In the genomic region with DNA sequence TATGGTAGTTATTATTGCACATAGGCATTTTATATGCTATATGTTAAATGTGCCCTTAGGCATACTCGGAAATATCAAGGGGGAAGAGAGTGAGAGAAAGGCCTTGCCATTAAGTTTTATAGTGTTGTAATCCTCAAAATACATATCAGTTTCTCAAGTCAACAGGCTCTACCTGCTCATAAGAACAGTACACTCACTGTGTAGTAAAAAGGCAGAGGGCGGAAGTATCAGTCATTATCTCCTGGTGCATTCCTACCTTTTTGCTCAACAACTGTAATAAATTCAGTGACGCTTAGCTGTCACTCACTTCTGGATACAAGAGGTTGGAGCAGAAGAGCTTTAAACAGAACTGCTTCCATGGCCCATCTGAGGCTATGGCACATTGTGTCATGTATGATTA, we compare ENCODE assay signal across 1 cellular context.
TF ChIP-seq lines count a peak whose summit lies in the region.

No MANE protein-coding gene starts in this region.

TF ChIP-seq in K562, 482 proteins besides CTCF, POLR2A, EP300 and RAD21 (continues in another document):
- TF ChIP-seq TEAD4 (IDR thresholded peaks at IDR 0.05; ENCODE audit: low read length), result peak; percentile 54
- TF ChIP-seq TEAD4 (CRISPR knock-in tag; IDR thresholded peaks at IDR 0.05; ENCODE audit: borderline replicate concordance), result no peak
- TF ChIP-seq, protein P1, sequence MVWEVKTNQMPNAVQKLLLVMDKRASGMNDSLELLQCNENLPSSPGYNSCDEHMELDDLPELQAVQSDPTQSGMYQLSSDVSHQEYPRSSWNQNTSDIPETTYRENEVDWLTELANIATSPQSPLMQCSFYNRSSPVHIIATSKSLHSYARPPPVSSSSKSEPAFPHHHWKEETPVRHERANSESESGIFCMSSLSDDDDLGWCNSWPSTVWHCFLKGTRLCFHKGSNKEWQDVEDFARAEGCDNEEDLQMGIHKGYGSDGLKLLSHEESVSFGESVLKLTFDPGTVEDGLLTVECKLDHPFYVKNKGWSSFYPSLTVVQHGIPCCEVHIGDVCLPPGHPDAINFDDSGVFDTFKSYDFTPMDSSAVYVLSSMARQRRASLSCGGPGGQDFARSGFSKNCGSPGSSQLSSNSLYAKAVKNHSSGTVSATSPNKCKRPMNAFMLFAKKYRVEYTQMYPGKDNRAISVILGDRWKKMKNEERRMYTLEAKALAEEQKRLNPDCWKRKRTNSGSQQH (CRISPR knock-in tag; IDR thresholded peaks at IDR 0.05), result no peak
- TF ChIP-seq NCOR1 (IDR thresholded peaks at IDR 0.05), result 0 out of 2 replicates have a peak, but pooled peaks have one; percentile 18
- TF ChIP-seq CREB1 (IDR thresholded peaks at IDR 0.05), result no peak
- no peak for TF ChIP-seq CREB1 (CRISPR knock-in tag; IDR thresholded peaks at IDR 0.05)
- TF ChIP-seq ZEB2 (IDR thresholded peaks at IDR 0.05), result 0 out of 2 replicates have a peak, but pooled peaks have one; percentile 46
- TF ChIP-seq, protein P2, sequence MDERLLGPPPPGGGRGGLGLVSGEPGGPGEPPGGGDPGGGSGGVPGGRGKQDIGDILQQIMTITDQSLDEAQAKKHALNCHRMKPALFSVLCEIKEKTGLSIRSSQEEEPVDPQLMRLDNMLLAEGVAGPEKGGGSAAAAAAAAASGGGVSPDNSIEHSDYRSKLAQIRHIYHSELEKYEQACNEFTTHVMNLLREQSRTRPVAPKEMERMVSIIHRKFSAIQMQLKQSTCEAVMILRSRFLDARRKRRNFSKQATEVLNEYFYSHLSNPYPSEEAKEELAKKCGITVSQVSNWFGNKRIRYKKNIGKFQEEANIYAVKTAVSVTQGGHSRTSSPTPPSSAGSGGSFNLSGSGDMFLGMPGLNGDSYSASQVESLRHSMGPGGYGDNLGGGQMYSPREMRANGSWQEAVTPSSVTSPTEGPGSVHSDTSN (CRISPR knock-in tag; IDR thresholded peaks at IDR 0.05; ENCODE audit: low read depth), result peak; percentile 32; the same call in 1 of the 2 replicates
- TF ChIP-seq, protein P2 (tag; conservative IDR thresholded peaks at IDR 0.05; ENCODE audit: low read depth), result peak; percentile 76
- 0 out of 2 replicates have a peak, but pooled peaks have one; percentile 22 for TF ChIP-seq DPF2 (IDR thresholded peaks at IDR 0.05)
- TF ChIP-seq SPI1 (IDR thresholded peaks at IDR 0.05; ENCODE audit: borderline replicate concordance, low read depth, low read length), result no peak
- TF ChIP-seq HMGN3 (IDR thresholded peaks at IDR 0.05; ENCODE audit: borderline replicate concordance, extremely low read depth, insufficient read length, low read depth, low read length), result no peak
- TF ChIP-seq FOXP1 (CRISPR knock-in tag; IDR thresholded peaks at IDR 0.05), result no peak
- TF ChIP-seq MECOM (CRISPR knock-in tag; IDR thresholded peaks at IDR 0.05), result no peak
- TF ChIP-seq, protein P3, sequence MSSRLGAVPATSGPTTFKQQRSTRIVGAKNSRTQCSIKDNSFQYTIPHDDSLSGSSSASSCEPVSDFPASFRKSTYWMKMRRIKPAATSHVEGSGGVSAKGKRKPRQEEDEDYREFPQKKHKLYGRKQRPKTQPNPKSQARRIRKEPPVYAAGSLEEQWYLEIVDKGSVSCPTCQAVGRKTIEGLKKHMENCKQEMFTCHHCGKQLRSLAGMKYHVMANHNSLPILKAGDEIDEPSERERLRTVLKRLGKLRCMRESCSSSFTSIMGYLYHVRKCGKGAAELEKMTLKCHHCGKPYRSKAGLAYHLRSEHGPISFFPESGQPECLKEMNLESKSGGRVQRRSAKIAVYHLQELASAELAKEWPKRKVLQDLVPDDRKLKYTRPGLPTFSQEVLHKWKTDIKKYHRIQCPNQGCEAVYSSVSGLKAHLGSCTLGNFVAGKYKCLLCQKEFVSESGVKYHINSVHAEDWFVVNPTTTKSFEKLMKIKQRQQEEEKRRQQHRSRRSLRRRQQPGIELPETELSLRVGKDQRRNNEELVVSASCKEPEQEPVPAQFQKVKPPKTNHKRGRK (tag; IDR thresholded peaks at IDR 0.05), result no peak
- TF ChIP-seq SLC30A9 (CRISPR knock-in tag; IDR thresholded peaks at IDR 0.05), result no peak
- no peak for TF ChIP-seq PTBP1 (IDR thresholded peaks at IDR 0.05; ENCODE audit: low read depth, low read length)
- no peak for TF ChIP-seq SRSF3 (IDR thresholded peaks at IDR 0.05; ENCODE audit: insufficient read depth, low read length)
- TF ChIP-seq, protein P4, sequence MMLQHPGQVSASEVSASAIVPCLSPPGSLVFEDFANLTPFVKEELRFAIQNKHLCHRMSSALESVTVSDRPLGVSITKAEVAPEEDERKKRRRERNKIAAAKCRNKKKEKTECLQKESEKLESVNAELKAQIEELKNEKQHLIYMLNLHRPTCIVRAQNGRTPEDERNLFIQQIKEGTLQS (IDR thresholded peaks at IDR 0.05), result no peak; the same call in 1 of the 2 replicates
- TF ChIP-seq, protein P4 (CRISPR knock-in tag; conservative IDR thresholded peaks at IDR 0.05), result no peak
- TF ChIP-seq, protein P5, sequence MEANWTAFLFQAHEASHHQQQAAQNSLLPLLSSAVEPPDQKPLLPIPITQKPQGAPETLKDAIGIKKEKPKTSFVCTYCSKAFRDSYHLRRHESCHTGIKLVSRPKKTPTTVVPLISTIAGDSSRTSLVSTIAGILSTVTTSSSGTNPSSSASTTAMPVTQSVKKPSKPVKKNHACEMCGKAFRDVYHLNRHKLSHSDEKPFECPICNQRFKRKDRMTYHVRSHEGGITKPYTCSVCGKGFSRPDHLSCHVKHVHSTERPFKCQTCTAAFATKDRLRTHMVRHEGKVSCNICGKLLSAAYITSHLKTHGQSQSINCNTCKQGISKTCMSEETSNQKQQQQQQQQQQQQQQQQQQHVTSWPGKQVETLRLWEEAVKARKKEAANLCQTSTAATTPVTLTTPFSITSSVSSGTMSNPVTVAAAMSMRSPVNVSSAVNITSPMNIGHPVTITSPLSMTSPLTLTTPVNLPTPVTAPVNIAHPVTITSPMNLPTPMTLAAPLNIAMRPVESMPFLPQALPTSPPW (CRISPR knock-in tag; IDR thresholded peaks at IDR 0.05), result no peak
- TF ChIP-seq CBX3 (IDR thresholded peaks at IDR 0.05; ENCODE audit: borderline replicate concordance in 1 of 2, low read length in 2 of 2), result no peak
- peak; percentile 92 for TF ChIP-seq MEIS2 (IDR thresholded peaks at IDR 0.05; ENCODE audit: partially characterized antibody)
- 0 out of 2 replicates have a peak, but pooled peaks have one; percentile 19 for TF ChIP-seq CREM (IDR thresholded peaks at IDR 0.05; ENCODE audit: low read depth)
- TF ChIP-seq ZNF507 (tag; conservative IDR thresholded peaks at IDR 0.05), result no peak
- TF ChIP-seq RBM22 (IDR thresholded peaks at IDR 0.05; ENCODE audit: low read depth, low read length, poor library complexity, severe bottlenecking), result no peak
- TF ChIP-seq, protein P6, sequence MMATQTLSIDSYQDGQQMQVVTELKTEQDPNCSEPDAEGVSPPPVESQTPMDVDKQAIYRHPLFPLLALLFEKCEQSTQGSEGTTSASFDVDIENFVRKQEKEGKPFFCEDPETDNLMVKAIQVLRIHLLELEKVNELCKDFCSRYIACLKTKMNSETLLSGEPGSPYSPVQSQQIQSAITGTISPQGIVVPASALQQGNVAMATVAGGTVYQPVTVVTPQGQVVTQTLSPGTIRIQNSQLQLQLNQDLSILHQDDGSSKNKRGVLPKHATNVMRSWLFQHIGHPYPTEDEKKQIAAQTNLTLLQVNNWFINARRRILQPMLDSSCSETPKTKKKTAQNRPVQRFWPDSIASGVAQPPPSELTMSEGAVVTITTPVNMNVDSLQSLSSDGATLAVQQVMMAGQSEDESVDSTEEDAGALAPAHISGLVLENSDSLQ (IDR thresholded peaks at IDR 0.05), result peak; percentile 96
- TF ChIP-seq ESRRB (CRISPR knock-in tag; IDR thresholded peaks at IDR 0.05; ENCODE audit: borderline replicate concordance), result no peak
- TF ChIP-seq CTBP1 (IDR thresholded peaks at IDR 0.05; ENCODE audit: borderline replicate concordance), result no peak
- TF ChIP-seq C11orf30 (IDR thresholded peaks at IDR 0.05; ENCODE audit: low read depth), result no peak
- TF ChIP-seq SMARCA4 (IDR thresholded peaks at IDR 0.05), result no peak
- no peak for TF ChIP-seq ZNF668 (CRISPR knock-in tag; IDR thresholded peaks at IDR 0.05)
- no peak for TF ChIP-seq HDAC3 (IDR thresholded peaks at IDR 0.05; ENCODE audit: borderline replicate concordance, partially characterized antibody)
- TF ChIP-seq NFATC3 (IDR thresholded peaks at IDR 0.05), result no peak
- TF ChIP-seq EP400 (IDR thresholded peaks at IDR 0.05), result no peak
- TF ChIP-seq CBFA2T3 (IDR thresholded peaks at IDR 0.05), result peak; percentile 42; the same call in 1 of the 2 replicates
- 0 out of 2 replicates have a peak, but pooled peaks have one; percentile 29 for TF ChIP-seq TCF3 (CRISPR knock-in tag; IDR thresholded peaks at IDR 0.05)
- TF ChIP-seq CCAR2 (IDR thresholded peaks at IDR 0.05; ENCODE audit: low read depth, low read length), result no peak
- no peak for TF ChIP-seq TEAD1 (CRISPR knock-in tag; IDR thresholded peaks at IDR 0.05)
- TF ChIP-seq LEF1 (IDR thresholded peaks at IDR 0.05), result no peak
- TF ChIP-seq ETV1 (tag; conservative IDR thresholded peaks at IDR 0.05; ENCODE audit: low read depth), result 0 out of 2 replicates have a peak, but pooled peaks have one; percentile 9
- no peak for TF ChIP-seq SIRT6 (IDR thresholded peaks at IDR 0.05; ENCODE audit: low read depth, low read length)
- no peak for TF ChIP-seq TAF15 (IDR thresholded peaks at IDR 0.05; ENCODE audit: low read depth, low read length)
- TF ChIP-seq, protein P7, sequence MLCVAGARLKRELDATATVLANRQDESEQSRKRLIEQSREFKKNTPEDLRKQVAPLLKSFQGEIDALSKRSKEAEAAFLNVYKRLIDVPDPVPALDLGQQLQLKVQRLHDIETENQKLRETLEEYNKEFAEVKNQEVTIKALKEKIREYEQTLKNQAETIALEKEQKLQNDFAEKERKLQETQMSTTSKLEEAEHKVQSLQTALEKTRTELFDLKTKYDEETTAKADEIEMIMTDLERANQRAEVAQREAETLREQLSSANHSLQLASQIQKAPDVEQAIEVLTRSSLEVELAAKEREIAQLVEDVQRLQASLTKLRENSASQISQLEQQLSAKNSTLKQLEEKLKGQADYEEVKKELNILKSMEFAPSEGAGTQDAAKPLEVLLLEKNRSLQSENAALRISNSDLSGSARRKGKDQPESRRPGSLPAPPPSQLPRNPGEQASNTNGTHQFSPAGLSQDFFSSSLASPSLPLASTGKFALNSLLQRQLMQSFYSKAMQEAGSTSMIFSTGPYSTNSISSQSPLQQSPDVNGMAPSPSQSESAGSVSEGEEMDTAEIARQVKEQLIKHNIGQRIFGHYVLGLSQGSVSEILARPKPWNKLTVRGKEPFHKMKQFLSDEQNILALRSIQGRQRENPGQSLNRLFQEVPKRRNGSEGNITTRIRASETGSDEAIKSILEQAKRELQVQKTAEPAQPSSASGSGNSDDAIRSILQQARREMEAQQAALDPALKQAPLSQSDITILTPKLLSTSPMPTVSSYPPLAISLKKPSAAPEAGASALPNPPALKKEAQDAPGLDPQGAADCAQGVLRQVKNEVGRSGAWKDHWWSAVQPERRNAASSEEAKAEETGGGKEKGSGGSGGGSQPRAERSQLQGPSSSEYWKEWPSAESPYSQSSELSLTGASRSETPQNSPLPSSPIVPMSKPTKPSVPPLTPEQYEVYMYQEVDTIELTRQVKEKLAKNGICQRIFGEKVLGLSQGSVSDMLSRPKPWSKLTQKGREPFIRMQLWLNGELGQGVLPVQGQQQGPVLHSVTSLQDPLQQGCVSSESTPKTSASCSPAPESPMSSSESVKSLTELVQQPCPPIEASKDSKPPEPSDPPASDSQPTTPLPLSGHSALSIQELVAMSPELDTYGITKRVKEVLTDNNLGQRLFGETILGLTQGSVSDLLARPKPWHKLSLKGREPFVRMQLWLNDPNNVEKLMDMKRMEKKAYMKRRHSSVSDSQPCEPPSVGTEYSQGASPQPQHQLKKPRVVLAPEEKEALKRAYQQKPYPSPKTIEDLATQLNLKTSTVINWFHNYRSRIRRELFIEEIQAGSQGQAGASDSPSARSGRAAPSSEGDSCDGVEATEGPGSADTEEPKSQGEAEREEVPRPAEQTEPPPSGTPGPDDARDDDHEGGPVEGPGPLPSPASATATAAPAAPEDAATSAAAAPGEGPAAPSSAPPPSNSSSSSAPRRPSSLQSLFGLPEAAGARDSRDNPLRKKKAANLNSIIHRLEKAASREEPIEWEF (CRISPR knock-in tag; IDR thresholded peaks at IDR 0.05), result no peak
- TF ChIP-seq GTF2F1 (IDR thresholded peaks at IDR 0.05; ENCODE audit: low read depth, low read length), result no peak
- TF ChIP-seq ZNF316 (IDR thresholded peaks at IDR 0.05), result no peak
- TF ChIP-seq, protein P8, sequence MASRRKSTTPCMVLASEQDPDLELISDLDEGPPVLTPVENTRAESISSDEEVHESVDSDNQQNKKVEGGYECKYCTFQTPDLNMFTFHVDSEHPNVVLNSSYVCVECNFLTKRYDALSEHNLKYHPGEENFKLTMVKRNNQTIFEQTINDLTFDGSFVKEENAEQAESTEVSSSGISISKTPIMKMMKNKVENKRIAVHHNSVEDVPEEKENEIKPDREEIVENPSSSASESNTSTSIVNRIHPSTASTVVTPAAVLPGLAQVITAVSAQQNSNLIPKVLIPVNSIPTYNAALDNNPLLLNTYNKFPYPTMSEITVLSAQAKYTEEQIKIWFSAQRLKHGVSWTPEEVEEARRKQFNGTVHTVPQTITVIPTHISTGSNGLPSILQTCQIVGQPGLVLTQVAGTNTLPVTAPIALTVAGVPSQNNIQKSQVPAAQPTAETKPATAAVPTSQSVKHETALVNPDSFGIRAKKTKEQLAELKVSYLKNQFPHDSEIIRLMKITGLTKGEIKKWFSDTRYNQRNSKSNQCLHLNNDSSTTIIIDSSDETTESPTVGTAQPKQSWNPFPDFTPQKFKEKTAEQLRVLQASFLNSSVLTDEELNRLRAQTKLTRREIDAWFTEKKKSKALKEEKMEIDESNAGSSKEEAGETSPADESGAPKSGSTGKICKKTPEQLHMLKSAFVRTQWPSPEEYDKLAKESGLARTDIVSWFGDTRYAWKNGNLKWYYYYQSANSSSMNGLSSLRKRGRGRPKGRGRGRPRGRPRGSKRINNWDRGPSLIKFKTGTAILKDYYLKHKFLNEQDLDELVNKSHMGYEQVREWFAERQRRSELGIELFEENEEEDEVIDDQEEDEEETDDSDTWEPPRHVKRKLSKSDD (conservative IDR thresholded peaks at IDR 0.05; ENCODE audit: low read length), result no peak
- no peak for TF ChIP-seq ATF1 (CRISPR knock-in tag; IDR thresholded peaks at IDR 0.05)
- TF ChIP-seq ATF1 (tag; IDR thresholded peaks at IDR 0.05), result 0 out of 2 replicates have a peak, but pooled peaks have one; percentile 22
- peak; percentile 51 for TF ChIP-seq CEBPB (tag; IDR thresholded peaks at IDR 0.05)
- no peak for TF ChIP-seq ZNF699 (CRISPR knock-in tag; IDR thresholded peaks at IDR 0.05; ENCODE audit: insufficient replicate concordance)
- no peak for TF ChIP-seq HNRNPLL (IDR thresholded peaks at IDR 0.05; ENCODE audit: low read depth, low read length, poor library complexity, severe bottlenecking)
